11 cellular contexts compared by ENCODE assay signal in the genomic region with DNA sequence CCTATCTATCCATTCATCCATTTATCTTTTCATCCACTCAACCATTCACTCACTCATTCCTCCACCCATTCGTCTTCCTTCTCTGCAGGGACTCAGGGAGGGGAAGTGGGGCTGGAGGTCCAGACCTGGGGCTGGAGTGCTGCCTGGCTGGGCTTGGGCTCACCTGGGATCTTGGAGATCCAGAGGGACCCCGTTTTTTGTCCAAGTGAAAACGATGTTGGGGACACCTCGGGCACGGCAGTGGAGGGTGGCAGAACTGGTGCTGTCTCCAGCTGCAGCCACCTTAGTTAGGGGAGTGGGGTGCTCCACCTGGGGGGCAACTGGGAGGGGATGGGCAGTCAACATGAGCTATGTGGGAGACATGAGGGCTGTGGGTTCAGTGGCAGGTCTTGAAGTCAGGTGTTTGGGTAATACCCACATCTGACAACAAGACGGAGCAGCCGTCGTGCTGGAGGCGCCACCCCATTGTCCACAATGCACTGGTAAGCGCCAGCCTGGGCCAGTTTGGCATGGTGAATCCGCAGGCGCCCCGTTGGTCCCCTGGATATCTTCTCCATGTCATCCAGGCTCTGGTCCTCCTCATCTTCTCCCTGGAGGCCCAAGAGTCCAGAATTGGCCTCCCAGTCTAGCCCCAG. TPM values are rescaled to one million over a fixed set of nuclear protein-coding genes. Genes with fewer than 3 reads are reported as not detected.
"Had no signal": no experiment of that assay in that cellular context is flagged by ENCODE, and none has a peak within 500 bp of the region (broad histone marks: within the 10 kb centered on the region; RNA-seq: fewer than 3 reads in every experiment).

No MANE protein-coding gene starts in this region.

- H2AFZ ChIP-seq: GM23248, GM23338 had no signal

- H3K4me3 Mint-ChIP-seq: GM23338, H9, HFFc6 had no signal

- H3K36me3 ChIP-seq: HAP-1 had no signal

- H3K27ac ChIP-seq: GM23248 had no signal

- H3K9ac ChIP-seq: GM23248 had no signal

- DNase-seq: GM23248, GOT3, H7, H9, HCEC 1CT, HFFc6 had no signal

- H3K4me1 ChIP-seq: HAP-1 had no signal

- H3K9me3 ChIP-seq: HAP-1 had no signal

- H3K4me3 ChIP-seq: GM23248, GM23338, HAP-1 had no signal

- H3K27ac Mint-ChIP-seq: GM23338, H9, HFFc6 had no signal

- H3K4me2 ChIP-seq: GM23338 had no signal

- ATAC-seq: GM23338, HCT116 had no signal

RNA-seq across cellular contexts. Expression of gene NPHS1, which starts 10.2 kb away (rescaled TPM):
- total RNA-seq: GM23248, H4, H7, HFFc6 had no signal
- polyA plus RNA-seq: GM23248 had no signal

RNA-seq across cellular contexts. Expression of gene KIRREL2, which starts 14.6 kb away (rescaled TPM):
- total RNA-seq: GM23248 had no signal
- polyA plus RNA-seq: GM23248 had no signal

RNA-seq across cellular contexts. Expression of gene PRODH2, which starts 29.4 kb away (rescaled TPM):
- total RNA-seq: GM23248, GM23338, H1, H4, H7, H9, HFFc6 had no signal
- polyA plus RNA-seq: GM23248, GM23338, H1 had no signal
